ENCODE assay signal across 13 cellular contexts in the genomic region with DNA sequence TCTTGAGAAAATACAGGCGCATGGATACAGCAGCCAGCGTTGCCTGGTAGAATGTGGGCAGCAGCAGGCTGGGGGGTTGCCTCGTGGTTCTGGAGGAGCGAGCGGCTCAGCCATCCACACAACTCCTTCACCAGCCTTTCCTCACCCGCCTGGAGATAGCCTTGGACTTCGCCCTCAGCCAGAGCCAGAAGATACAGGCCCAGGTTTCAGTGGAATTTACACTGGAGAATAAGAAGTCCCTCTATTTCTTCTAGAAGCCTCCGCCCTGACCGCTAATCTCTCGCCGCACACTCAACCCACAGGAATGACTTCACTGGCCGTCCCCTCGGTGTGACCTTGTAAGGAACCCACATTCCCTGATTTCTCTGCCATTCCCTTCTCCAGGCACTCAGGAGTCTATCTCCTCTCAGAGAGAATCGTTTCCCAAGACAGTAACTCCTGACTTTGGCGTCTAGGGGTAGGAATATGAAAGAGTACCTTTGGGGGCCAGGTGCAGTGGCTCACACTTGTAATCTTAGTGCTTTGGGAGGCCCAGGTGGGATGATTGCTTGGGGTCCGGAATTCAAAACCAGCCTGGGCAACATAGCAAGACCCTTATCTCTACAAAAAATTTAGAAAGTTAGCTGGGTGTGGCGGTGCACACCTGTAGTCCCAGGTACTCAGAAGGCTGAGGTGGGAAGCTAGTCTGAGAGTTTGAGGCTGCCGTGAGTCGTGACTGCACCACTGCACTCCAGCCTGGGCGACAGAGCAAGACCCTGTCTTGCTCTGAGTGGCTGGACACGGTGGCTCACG.
"Had no signal": no experiment of that assay in that cellular context is flagged by ENCODE, and none has a peak within 500 bp of the region (broad histone marks: within the 10 kb centered on the region; RNA-seq: fewer than 3 reads in every experiment).

No MANE protein-coding gene starts in this region.

- DNase-seq: activated CD4-positive, alpha-beta T cell treated with anti-CD3 and anti-CD28 coated beads for 1 hour; activated CD4-positive, alpha-beta T cell treated with anti-CD3 and anti-CD28 coated beads, Interleukin-2, amount 50 U/mL, for 48 hours; activated naive CD4-positive, alpha-beta T cell treated with Interleukin-2 at 50 U/mL for 16 hours; hippocampal formation; left ventricle myocardium inferior; occipital lobe; psoas muscle had no signal

- H3K9me3 ChIP-seq: left ventricle myocardium inferior, psoas muscle, tibial nerve had no signal

- H3K4me1 ChIP-seq: psoas muscle had no signal

- H3K4me3 ChIP-seq: left ventricle myocardium inferior, psoas muscle, tibial nerve had no signal

- ATAC-seq: activated T-helper 17 cell treated with anti-CD3 and anti-CD28 coated beads, Interleukin-2, amount 50 U/mL, for 72 hours; esophagus mucosa; natural killer cell treated with Interleukin-12 subunit alpha and Interleukin-12 subunit beta and Interleukin-15 and Interleukin-18, amount 100 ng/mL, for 72 hours; sciatic nerve; stimulated activated memory B cell treated with anti-CD40 and anti-IgM and Interleukin-4, amounts not matched to agents 10 μg/mL and 1 μg/mL and 100 μg/mL, for 72 hours had no signal

- H3K36me3 ChIP-seq: left ventricle myocardium inferior, tibial nerve had no signal

- H3K27ac ChIP-seq: left ventricle myocardium inferior, psoas muscle, tibial nerve had no signal

- H3K27me3 ChIP-seq: tibial nerve had no signal
